8 cellular contexts compared by ENCODE assay signal in the genomic region with DNA sequence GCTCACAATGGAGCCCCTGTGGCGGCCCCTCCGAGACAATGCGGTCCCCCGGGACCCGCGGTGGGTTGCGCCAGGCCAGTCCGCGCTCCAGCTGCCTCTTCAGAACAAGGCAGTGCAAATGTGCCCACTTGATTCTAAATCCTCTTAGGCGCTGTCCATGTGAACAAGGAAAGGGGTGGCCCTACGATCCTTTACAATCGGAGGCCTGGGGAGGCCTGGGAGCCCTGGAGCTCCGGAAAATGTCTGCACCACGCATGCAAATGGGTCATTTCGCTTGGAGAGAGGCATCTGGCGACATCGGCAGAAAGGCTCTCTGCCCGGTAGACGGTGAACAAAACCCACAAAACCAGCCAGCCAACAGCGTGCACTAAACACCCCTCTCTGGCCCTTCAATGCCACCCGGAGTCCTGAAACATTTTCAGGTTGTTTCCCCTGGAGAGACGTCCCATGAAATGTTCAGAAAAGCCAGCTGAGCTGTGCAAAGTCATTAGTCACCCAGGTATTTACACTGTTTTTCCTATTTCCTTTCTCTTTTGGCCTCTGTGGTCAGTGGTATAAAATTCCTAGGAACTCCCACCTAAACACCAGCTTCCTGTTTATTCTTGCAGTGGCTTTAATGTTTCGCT.
A peak's percentile ranks its signal among the peaks of the same experiment; 100 is the strongest.
DNase-seq lines count a peak whose midpoint lies in the region; ATAC-seq and TF ChIP-seq lines count a peak whose summit lies in the region.

No MANE protein-coding gene starts in this region.

- H3K9me3 ChIP-seq in ascending aorta: no peaks in the 10 kb centered on the region

- peak; percentile 52 for ATAC-seq in HG02571 (IDR thresholded peaks at IDR 0.05; ENCODE audit: unreplicated experiment)

- H3K27me3 ChIP-seq in ascending aorta: no peaks in the 10 kb centered on the region

- no peaks in the 10 kb centered on the region for H3K36me3 ChIP-seq in ascending aorta

- intact Hi-C loops in ascending aorta (cut with DNase I): loop anchor here (5.0 to 10.0 kb wide), 2 partner anchors 128 to 350 kb away; no protein-coding TSS in a partner anchor

- peaks cover 3 to 20% of the 10 kb centered on the region in 2 donors for H3K4me1 ChIP-seq in ascending aorta

- peak; percentile 11 for DNase-seq in NOMO-1 treated with DMSO at 0.1 percent for 48 hours (lab: John Stamatoyannopoulos, UW; ENCODE audit: unreplicated experiment)
- no peak for DNase-seq in NOMO-1 treated with dmso at 0.1 percent for 144 hours (lab: John Stamatoyannopoulos, UW; ENCODE audit: unreplicated experiment)
- peak; percentile 60 for DNase-seq in NCI-H774 (lab: John Stamatoyannopoulos, UW)
- DNase-seq in ascending aorta (ENCODE audit: low spot score in 2 of 2): peak in 1 of 2 donors; percentile 70
- peak; percentile 9 for DNase-seq in iPS DF 19.7 (ENCODE audit: low read depth, low spot score)
- peak; percentile 97 for DNase-seq in renal cortical epithelial cell (ENCODE audit: low read depth)
- no peak for DNase-seq in NCI-H1694 treated with DMSO at 0.1 percent for 48 hours (lab: John Stamatoyannopoulos, UW)

- no peak for TF ChIP-seq CTCF in ascending aorta (IDR thresholded peaks at IDR 0.05)

- H3K4me3 ChIP-seq in ascending aorta: peak overlapping the region; percentile 61 to 74

- H3K27ac ChIP-seq in ascending aorta: peak overlapping the region; percentile 95 to 96

Comparison
In these comparisons a context has a peak if more than half of its experiments do, and no peak if none do; other contexts are left out.
1. DNase-seq: peak in NOMO-1 treated with DMSO at 0.1 percent for 48 hours (single experiment), NCI-H774 (single experiment), iPS DF 19.7 (single experiment) and renal cortical epithelial cell (single experiment); none in NOMO-1 treated with dmso at 0.1 percent for 144 hours (single experiment) and NCI-H1694 treated with DMSO at 0.1 percent for 48 hours (single experiment).